Comparison of ENCODE assay signal across 8 cellular contexts in genomic region chr18:79523738-79524180, GRCh38.
DNase-seq lines count a peak whose midpoint lies in the region; ATAC-seq lines count a peak whose summit lies in the region.

No MANE protein-coding gene starts in this region.

- peak overlapping the region; percentile 58 for H3K4me3 Mint-ChIP-seq in T-helper 1 cell treated with Interleukin-12 subunit alpha and Interleukin-12 subunit beta and Interleukin-4 antibody, amounts not matched to agents 30 μg/mL and 1 μg/mL, for 36 hours

- peak overlapping the region; percentile 91 for H3K27ac Mint-ChIP-seq in T-helper 1 cell treated with Interleukin-12 subunit alpha and Interleukin-12 subunit beta and Interleukin-4 antibody, amounts not matched to agents 30 μg/mL and 1 μg/mL, for 36 hours

- peaks cover 43% of the 10 kb centered on the region for H3K4me1 Mint-ChIP-seq in T-helper 1 cell treated with Interleukin-12 subunit alpha and Interleukin-12 subunit beta and Interleukin-4 antibody, amounts not matched to agents 30 μg/mL and 1 μg/mL, for 36 hours (ENCODE audit: low read depth)

- H3K27me3 Mint-ChIP-seq in T-helper 1 cell treated with Interleukin-12 subunit alpha and Interleukin-12 subunit beta and Interleukin-4 antibody, amounts not matched to agents 30 μg/mL and 1 μg/mL, for 36 hours (ENCODE audit: low read depth) = no peaks in the 10 kb centered on the region

- ATAC-seq in GM18868 (IDR thresholded peaks at IDR 0.05; ENCODE audit: unreplicated experiment) (peak; percentile 62), HG02973 (IDR thresholded peaks at IDR 0.05; ENCODE audit: unreplicated experiment) (peak; percentile 54)

- H3K9me3 Mint-ChIP-seq in T-helper 1 cell treated with Interleukin-12 subunit alpha and Interleukin-12 subunit beta and Interleukin-4 antibody, amounts not matched to agents 30 μg/mL and 1 μg/mL, for 36 hours = no peaks in the 10 kb centered on the region

- peaks cover 18% of the 10 kb centered on the region for H3K36me3 Mint-ChIP-seq in T-helper 1 cell treated with Interleukin-12 subunit alpha and Interleukin-12 subunit beta and Interleukin-4 antibody, amounts not matched to agents 30 μg/mL and 1 μg/mL, for 36 hours (ENCODE audit: low read depth)

- peak; percentile 89 for DNase-seq in central memory CD4-positive, alpha-beta T cell
- peak; percentile 56 for DNase-seq in stimulated activated CD8-positive, alpha-beta memory T cell treated with anti-CD3 and anti-CD28 coated beads, Interleukin-12 subunit alpha, Interleukin-12 subunit beta, amount 100 ng/mL, for 4 hours (ENCODE audit: low read depth)
- DNase-seq in GM03348 (ENCODE audit: low spot score) (no peak), superior temporal gyrus (ENCODE audit: extremely low spot score) (no peak), anterior cingulate cortex (lab: John Stamatoyannopoulos, UW) (no peak)

Comparison
In these comparisons a context has a peak if more than half of its experiments do, and no peak if none do; other contexts are left out.
1. DNase-seq: peak in central memory CD4-positive, alpha-beta T cell (single experiment) and stimulated activated CD8-positive, alpha-beta memory T cell treated with anti-CD3 and anti-CD28 coated beads, Interleukin-12 subunit alpha, Interleukin-12 subunit beta, amount 100 ng/mL, for 4 hours (single experiment); none in GM03348 (single experiment), superior temporal gyrus (single experiment) and anterior cingulate cortex (0 of 58).